ENCODE assay signal across 6 cellular contexts in genomic region chr9:119159386-119159785, GRCh38.
"Had no signal": no experiment of that assay in that cellular context is flagged by ENCODE, and none has a peak within 500 bp of the region (broad histone marks: within the 10 kb centered on the region; RNA-seq: fewer than 3 reads in every experiment).

No MANE protein-coding gene starts in this region.

- DNase-seq: IMR-90, KBM-7, KG1 had no signal

- H3K4me3 ChIP-seq: K562 had no signal

- H3K27ac ChIP-seq: HL-60, KMS-11 had no signal
